ENCODE assay signal across 9 cellular contexts in genomic region chr19:4061683-4062575, GRCh38. TPM values are rescaled to one million over a fixed set of nuclear protein-coding genes. Genes with fewer than 3 reads are reported as not detected.
DNase-seq lines count a peak whose midpoint lies in the region; ATAC-seq, FAIRE-seq and TF ChIP-seq lines count a peak whose summit lies in the region.
"Had no signal": no experiment of that assay in that cellular context is flagged by ENCODE, and none has a peak within 500 bp of the region (broad histone marks: within the 10 kb centered on the region; RNA-seq: fewer than 3 reads in every experiment).

No MANE protein-coding gene starts in this region.

- H4K20me1 ChIP-seq in HepG2 (ENCODE audit: insufficient read depth, low read length), result peaks cover 56% of the 10 kb centered on the region

- no peak for ATAC-seq in HepG2

- peaks cover 73% of the 10 kb centered on the region for H3K79me2 ChIP-seq in HepG2 (ENCODE audit: insufficient read depth, low read length)

- BruUV-seq in HepG2 (replicated peaks; lab: Mats Ljungman, UMichigan), result no TSS peak

- 54 to 66% (median 55%) methylated on average over 7 to 39 of the region's 39 CpGs for WGBS in adrenal gland, 4 donors
- WGBS in HepG2 (ENCODE audit: low lambda C conversion rate), result 84% methylated on average over 26 of the region's 39 CpGs
- WGBS in tibial nerve, 2 donors, result 42 to 43% methylated on average over 25 of the region's 39 CpGs

- no peak overlapping the region for H2AFZ ChIP-seq in HepG2 (ENCODE audit: low read length)

- CTCF ChIA-PET in HepG2 (lab: Yijun Ruan, JAX; ENCODE audit: low intra/inter-chr PET ratio, low total read pairs), result no interaction called here

- FAIRE-seq in HepG2 (lab: Jason Lieb, UNC), result no peak

- no peak for TF ChIP-seq EP300 in HepG2 (IDR thresholded peaks at IDR 0.05; ENCODE audit: low read depth in 2 of 2, low read length in 2 of 2)
- no peak for TF ChIP-seq EP300 in HepG2 (CRISPR knock-in tag; IDR thresholded peaks at IDR 0.05; ENCODE audit: borderline replicate concordance)
- no peak for TF ChIP-seq EP300 in tibial nerve (IDR thresholded peaks at IDR 0.05)

- intact Hi-C loops in adrenal gland (cut with DNase I) (loop anchor here in 1 of 2 donors (5.0 kb wide), 1 partner anchor 50 kb away; no protein-coding TSS in a partner anchor), HepG2 (cut with micrococcal nuclease; ENCODE audit: unreplicated experiment) (no loop called here)

- no peaks in the 10 kb centered on the region for H3K27me3 ChIP-seq in adrenal gland
- H3K27me3 ChIP-seq in HepG2 (ENCODE audit: control insufficient read depth in 1 of 2, insufficient read depth in 2 of 2, low read length in 2 of 2), result no peaks in the 10 kb centered on the region
- H3K27me3 ChIP-seq in tibial nerve, result no peaks in the 10 kb centered on the region

- no peaks in the 10 kb centered on the region for H3K36me3 ChIP-seq in adrenal gland (replicated peaks in 1 of 2)
- H3K36me3 ChIP-seq in HepG2 (replicated peaks in 1 of 2; ENCODE audit: control insufficient read depth in 1 of 2, insufficient read depth in 2 of 2, low read length in 2 of 2), result peaks cover 5 to 18% of the 10 kb centered on the region in 2 experiments
- H3K36me3 ChIP-seq in tibial nerve, result peaks cover 0 to 4% (median 0%) of the 10 kb centered on the region in 3 donors

- H3K9ac ChIP-seq in HepG2 (ENCODE audit: insufficient read depth, low read depth, low read length), result peak overlapping the region; percentile 52

- POLR2A ChIA-PET in HepG2 (lab: Yijun Ruan, JAX), result interaction anchor here (1.1 to 1.9 kb wide), 3 partner anchors 10 to 78 kb away, joined by 4 to 8 read pairs (median 7); no protein-coding TSS in a partner anchor

- H3K27ac ChIP-seq in adrenal gland, result peak overlapping the region; percentile 73 to 98 (median 93)
- H3K27ac ChIP-seq in HepG2 (ENCODE audit: extremely low read length, insufficient read depth, low read length), result peak overlapping the region; percentile 94
- peak overlapping the region; percentile 88 to 100 (median 98) for H3K27ac ChIP-seq in tibial nerve

- in situ Hi-C loops in HepG2 (cut with HindIII; ENCODE audit: extremely low pct_ligation_motif_present, low pct_unique_long_range_greater_than_20kb), result no loop called here

- H3K9me3 ChIP-seq in adrenal gland (replicated peaks in 1 of 3), result no peaks in the 10 kb centered on the region
- H3K9me3 ChIP-seq in HepG2 (ENCODE audit: low read length), result no peaks in the 10 kb centered on the region
- no peaks in the 10 kb centered on the region for H3K9me3 ChIP-seq in tibial nerve

- peak overlapping the region in 1 of 4 donors; percentile 57 for H3K4me3 ChIP-seq in adrenal gland
- H3K4me3 ChIP-seq in HepG2 (replicated peaks in 1 of 3; ENCODE audit: insufficient read depth in 1 of 3, low read depth in 2 of 3, low read length in 3 of 3), result peak overlapping the region; percentile 47 to 84 (median 52); a peak in 5 of 6 replicates
- H3K4me3 ChIP-seq in tibial nerve, result peak overlapping the region; percentile 27 to 100 (median 47)

- H3K4me2 ChIP-seq in HepG2 (ENCODE audit: low read depth, low read length), result peak overlapping the region; percentile 85

- H3K4me1 ChIP-seq in adrenal gland (replicated peaks in 1 of 2) (peaks cover 68 to 70% of the 10 kb centered on the region in 2 donors), HepG2 (ENCODE audit: insufficient read depth, low read length) (peaks cover 68% of the 10 kb centered on the region), tibial nerve (peaks cover 0 to 73% (median 64%) of the 10 kb centered on the region in 4 donors)

- no peak for TF ChIP-seq RAD21 in HepG2 (CRISPR knock-in tag; IDR thresholded peaks at IDR 0.05)

- TF ChIP-seq CTCF in adrenal gland (IDR thresholded peaks at IDR 0.05) (no peak), HepG2 (CRISPR knock-in tag; IDR thresholded peaks at IDR 0.05) (no peak), tibial nerve (IDR thresholded peaks at IDR 0.05) (no peak)

- TF ChIP-seq POLR2A in adrenal gland (IDR thresholded peaks at IDR 0.05), result no peak
- no peak; a peak in 1 of 4 replicates for TF ChIP-seq POLR2A in HepG2 (IDR thresholded peaks at IDR 0.05; ENCODE audit: insufficient read depth in 1 of 2, low read depth in 2 of 2, low read length in 2 of 2)
- TF ChIP-seq POLR2A in tibial nerve (IDR thresholded peaks at IDR 0.05), result no peak

- peak; percentile 24 for DNase-seq in SIG-M5 treated with dmso at 0.1 percent for 504 hours (lab: John Stamatoyannopoulos, UW; ENCODE audit: unreplicated experiment)
- no peak for DNase-seq in SIG-M5 (lab: John Stamatoyannopoulos, UW)
- DNase-seq in adrenal gland, result peak in 2 of 7 donors; percentile 44 to 47
- no peak for DNase-seq in HepG2 (ENCODE audit: low spot score)
- no peak for DNase-seq in tibial nerve (ENCODE audit: low spot score in 2 of 2)
- no peak for DNase-seq in activated CD4-positive, alpha-beta T cell treated with anti-CD3 and anti-CD28 coated beads for 4 hours
- no peak for DNase-seq in Kasumi-1 (lab: John Stamatoyannopoulos, UW)
- no peak for DNase-seq in stimulated activated CD4-positive, alpha-beta T cell treated with anti-CD3 and anti-CD28 coated beads, Interleukin-4, amount 100 ng/mL, for 24 hours
- DNase-seq: naive B cell had no signal

TF ChIP-seq in HepG2, 621 proteins besides CTCF, POLR2A, EP300 and RAD21 (continues in another document):
- TF ChIP-seq GATAD2A (CRISPR knock-in tag; IDR thresholded peaks at IDR 0.05), result no peak

RNA-seq across cellular contexts. Expression of gene ZBTB7A, which starts 4.8 kb away (rescaled TPM):
- total RNA-seq in adrenal gland (10 to 100 TPM; 34.3 to 77.2 (median 57.6) TPM), HepG2 (2016; rRNA removed; fragmentation: Illumina TruSeq; extraction: Trizol) (3.5 and 3.6 TPM in 2 replicates), tibial nerve (10 to 100 TPM; 64.9 to 97.7 (median 86.7) TPM)
- polyA plus RNA-seq in adrenal gland (10 to 100 TPM in 2 of 3 donors, 1 to 10 TPM in 1; 7.1 to 22.5 (median 10.6) TPM), HepG2 (2011; rRNA removed) (4.0 and 5.5 TPM in 2 replicates)
- total RNA-seq in HepG2 (2016; cell fraction: cytosol; rRNA removed; fragmentation: Illumina TruSeq; extraction: Trizol; ENCODE audit: low read depth), result 1.8 TPM in 2 replicates
- total RNA-seq in HepG2 (2016; cell fraction: insoluble cytoplasmic fraction; rRNA removed; fragmentation: Illumina TruSeq; extraction: Trizol), result 2.7 and 3.2 TPM in 2 replicates
- total RNA-seq in HepG2 (2016; cell fraction: membrane; rRNA removed; fragmentation: Illumina TruSeq; extraction: Trizol), result 3.7 and 4.3 TPM in 2 replicates
- total RNA-seq in HepG2 (2016; cell fraction: nucleus; rRNA removed; fragmentation: Illumina TruSeq; extraction: Trizol), result 3.0 and 3.1 TPM in 2 replicates
- polyA plus RNA-seq in HepG2 (2011; cell fraction: cytosol; rRNA removed), result 2.9 and 4.8 TPM in 2 replicates
- 23.5 and 34.3 TPM in 2 replicates for polyA plus RNA-seq in HepG2 (2011; cell fraction: nucleus; rRNA removed)
- polyA plus RNA-seq in HepG2 (2012), result 4.7 and 6.0 TPM in 2 replicates
- polyA plus RNA-seq in HepG2 (2016; cell fraction: cytosol; fragmentation: Illumina TruSeq; extraction: Trizol; ENCODE audit: low read depth), result 0.96 and 1.2 TPM in 2 replicates
- 4.5 and 4.8 TPM in 2 replicates for polyA plus RNA-seq in HepG2 (2016; cell fraction: insoluble cytoplasmic fraction; fragmentation: Illumina TruSeq; extraction: Trizol; ENCODE audit: low read depth)
- 2.7 and 3.0 TPM in 2 replicates for polyA plus RNA-seq in HepG2 (2016; cell fraction: membrane; fragmentation: Illumina TruSeq; extraction: Trizol; ENCODE audit: low read depth)
- polyA plus RNA-seq in HepG2 (2016; cell fraction: nucleus; fragmentation: Illumina TruSeq; extraction: Trizol; ENCODE audit: insufficient read depth, low read depth), result 9.7 and 9.9 TPM in 2 replicates
- polyA minus RNA-seq in HepG2 (2011; rRNA and poly(A)+ RNA removed; ENCODE audit: low replicate concordance), result 4.3 and 12.1 TPM in 2 replicates
- polyA minus RNA-seq in HepG2 (2011; cell fraction: cytosol; rRNA and poly(A)+ RNA removed), result 9.4 and 10.5 TPM in 2 replicates
- 5.0 and 5.4 TPM in 2 replicates for polyA minus RNA-seq in HepG2 (2011; cell fraction: nucleus; rRNA and poly(A)+ RNA removed)

RNA-seq across cellular contexts. Expression of gene PIAS4, which starts 54.4 kb away (rescaled TPM):
- total RNA-seq in adrenal gland (10 to 100 TPM; 16.6 to 40.7 (median 28.6) TPM), HepG2 (2016; rRNA removed; fragmentation: Illumina TruSeq; extraction: Trizol) (20.1 and 22.4 TPM in 2 replicates), tibial nerve (10 to 100 TPM; 23.0 to 32.4 (median 26.3) TPM)
- polyA plus RNA-seq in adrenal gland (10 to 100 TPM; 13.7 to 22.3 (median 21.2) TPM), HepG2 (2011; rRNA removed) (8.7 and 9.0 TPM in 2 replicates)
- total RNA-seq in HepG2 (2016; cell fraction: cytosol; rRNA removed; fragmentation: Illumina TruSeq; extraction: Trizol; ENCODE audit: low read depth), result 4.3 and 5.1 TPM in 2 replicates
- total RNA-seq in HepG2 (2016; cell fraction: insoluble cytoplasmic fraction; rRNA removed; fragmentation: Illumina TruSeq; extraction: Trizol), result 16.7 and 23.3 TPM in 2 replicates
- 9.8 and 11.2 TPM in 2 replicates for total RNA-seq in HepG2 (2016; cell fraction: membrane; rRNA removed; fragmentation: Illumina TruSeq; extraction: Trizol)
- 9.7 and 15.2 TPM in 2 replicates for total RNA-seq in HepG2 (2016; cell fraction: nucleus; rRNA removed; fragmentation: Illumina TruSeq; extraction: Trizol)
- polyA plus RNA-seq in HepG2 (2011; cell fraction: cytosol; rRNA removed), result 11.2 and 43.1 TPM in 2 replicates
- polyA plus RNA-seq in HepG2 (2011; cell fraction: nucleus; rRNA removed), result 22.4 and 27.4 TPM in 2 replicates
- polyA plus RNA-seq in HepG2 (2012), result 19.1 and 20.7 TPM in 2 replicates
- 3.3 and 3.5 TPM in 2 replicates for polyA plus RNA-seq in HepG2 (2016; cell fraction: cytosol; fragmentation: Illumina TruSeq; extraction: Trizol; ENCODE audit: low read depth)
- 18.2 and 33.3 TPM in 2 replicates for polyA plus RNA-seq in HepG2 (2016; cell fraction: insoluble cytoplasmic fraction; fragmentation: Illumina TruSeq; extraction: Trizol; ENCODE audit: low read depth)
- polyA plus RNA-seq in HepG2 (2016; cell fraction: membrane; fragmentation: Illumina TruSeq; extraction: Trizol; ENCODE audit: low read depth), result 5.6 and 5.9 TPM in 2 replicates
- polyA plus RNA-seq in HepG2 (2016; cell fraction: nucleus; fragmentation: Illumina TruSeq; extraction: Trizol; ENCODE audit: insufficient read depth, low read depth), result 36.3 and 39.1 TPM in 2 replicates
- polyA minus RNA-seq in HepG2 (2011; rRNA and poly(A)+ RNA removed; ENCODE audit: low replicate concordance), result 12.2 and 13.9 TPM in 2 replicates
- polyA minus RNA-seq in HepG2 (2011; cell fraction: cytosol; rRNA and poly(A)+ RNA removed), result 5.1 and 7.7 TPM in 2 replicates
- 14.5 and 15.1 TPM in 2 replicates for polyA minus RNA-seq in HepG2 (2011; cell fraction: nucleus; rRNA and poly(A)+ RNA removed)

Comparison
In these comparisons a context has a peak if more than half of its experiments do, and no peak if none do; other contexts are left out.
1. RNA of gene ZBTB7A, which starts 4.8 kb away (total RNA-seq): 64.9 to 97.7 TPM in tibial nerve and 34.3 to 77.2 TPM in adrenal gland; 1.8 to 4.3 TPM in HepG2; every median in the first group is over 4 times any median in the second.
2. Peak in every context shown above with its lines, with median percentiles within 50 percentile points of each other: H3K27ac ChIP-seq.